Comparison of ENCODE assay signal across 14 cellular contexts in genomic region chr18:50830544-50830943, GRCh38. TPM values are rescaled to one million over a fixed set of nuclear protein-coding genes. Genes with fewer than 3 reads are reported as not detected.
DNase-seq lines count a peak whose midpoint lies in the region; ATAC-seq and TF ChIP-seq lines count a peak whose summit lies in the region.
"Had no signal": no experiment of that assay in that cellular context is flagged by ENCODE, and none has a peak within 500 bp of the region (broad histone marks: within the 10 kb centered on the region; RNA-seq: fewer than 3 reads in every experiment).

No MANE protein-coding gene starts in this region.

- in situ Hi-C loops in GM13977 (cut with MboI; ENCODE audit: low pct_unique_long_range_greater_than_20kb, low sequenced_read_pairs, unreplicated experiment) = loop anchor here (25.0 kb wide), 1 partner anchor 207 kb away; the partner anchor contains the start of gene SMAD4

- peak overlapping the region; percentile 96 for H3K27ac Mint-ChIP-seq in dendritic cell treated with granulocyte-macrophage colony-stimulating factor and Interleukin-4, amounts not matched to agents 40 ng/mL and 50 ng/mL, for 4 days
- H3K27ac Mint-ChIP-seq: activated T-helper 2 cell treated with anti-CD3 and anti-CD28 coated beads, Interferon-gamma antibody, Interleukin-2, Interleukin-4, amounts not matched to agents 10 μg/mL and 5 μg/mL and 100 μg/mL, durations not matched to agents 14 hours and 24 hours and 36 hours had no signal

- H3K27me3 Mint-ChIP-seq in dendritic cell treated with granulocyte-macrophage colony-stimulating factor and Interleukin-4, amounts not matched to agents 40 ng/mL and 50 ng/mL, for 4 days = no peaks in the 10 kb centered on the region

- DNase-seq in GM13977 (ENCODE audit: low spot score) = peak; percentile 27
- DNase-seq in NCI-H345 (lab: John Stamatoyannopoulos, UW) = no peak
- DNase-seq in A172 (ENCODE audit: low spot score) = no peak
- DNase-seq in activated CD4-positive, alpha-beta T cell treated with anti-CD3 and anti-CD28 coated beads, Interleukin-2, amount 50 U/mL, for 1 hour = no peak
- DNase-seq in cerebellum (ENCODE audit: low spot score) = no peak
- DNase-seq: NK-92 treated with Interleukin-12 subunit alpha and Interleukin-12 subunit beta, amount 100 ng/mL, for 24 hours; stimulated activated CD4-positive, alpha-beta T cell treated with anti-CD3 and anti-CD28 coated beads, Interleukin-4, amount 100 ng/mL, for 1 hour had no signal

- intact Hi-C loops in dendritic cell treated with granulocyte-macrophage colony-stimulating factor and Interleukin-4, amounts not matched to agents 40 ng/mL and 50 ng/mL, for 4 days (cut with micrococcal nuclease) = no loop called here

- ATAC-seq in GM21381 (IDR thresholded peaks at IDR 0.05; ENCODE audit: unreplicated experiment) = peak; percentile 54
- peak; percentile 51 for ATAC-seq in HG03139 (IDR thresholded peaks at IDR 0.05; ENCODE audit: unreplicated experiment)

- peak overlapping the region; percentile 57 for H3K4me3 Mint-ChIP-seq in dendritic cell treated with granulocyte-macrophage colony-stimulating factor and Interleukin-4, amounts not matched to agents 40 ng/mL and 50 ng/mL, for 4 days

- H3K36me3 Mint-ChIP-seq in dendritic cell treated with granulocyte-macrophage colony-stimulating factor and Interleukin-4, amounts not matched to agents 40 ng/mL and 50 ng/mL, for 4 days (ENCODE audit: low read depth) = no peaks in the 10 kb centered on the region

- no peak for TF ChIP-seq CTCF in GM13977 (IDR thresholded peaks at IDR 0.05; ENCODE audit: extremely low read depth, insufficient read depth, missing control alignments)

- no peaks in the 10 kb centered on the region for H3K9me3 Mint-ChIP-seq in dendritic cell treated with granulocyte-macrophage colony-stimulating factor and Interleukin-4, amounts not matched to agents 40 ng/mL and 50 ng/mL, for 4 days
- H3K9me3 Mint-ChIP-seq: activated T-helper 2 cell treated with anti-CD3 and anti-CD28 coated beads, Interferon-gamma antibody, Interleukin-2, Interleukin-4, amounts not matched to agents 10 μg/mL and 5 μg/mL and 100 μg/mL, durations not matched to agents 14 hours and 24 hours and 36 hours had no signal

- peaks cover 29% of the 10 kb centered on the region for H3K4me1 Mint-ChIP-seq in dendritic cell treated with granulocyte-macrophage colony-stimulating factor and Interleukin-4, amounts not matched to agents 40 ng/mL and 50 ng/mL, for 4 days (ENCODE audit: low read depth)

RNA-seq across cellular contexts. Expression of gene MRO, which starts 10.7 kb away (rescaled TPM):
- total RNA-seq in A172 (2014; rRNA removed; shearing (Covaris generic)) = 0.03 TPM in 1 of 2 replicates, not detected in the other
- total RNA-seq in cerebellum = 1.00 TPM
- total RNA-seq: activated T-helper 2 cell treated with anti-CD3 and anti-CD28 coated beads, Interferon-gamma antibody, Interleukin-2, Interleukin-4, amounts not matched to agents 10 μg/mL and 5 μg/mL and 100 μg/mL, durations not matched to agents 14 hours and 24 hours and 36 hours; cardiac muscle cell; kidney epithelial cell; M059J had no signal

RNA-seq across cellular contexts. Expression of gene ME2, which starts 48.4 kb away (rescaled TPM):
- total RNA-seq in A172 (2014; rRNA removed; shearing (Covaris generic)) = 62.4 and 67.7 TPM in 2 replicates
- 91.6 TPM for total RNA-seq in cerebellum
